18 cellular contexts compared by ENCODE assay signal in genomic region chr5:103774736-103775135, GRCh38.
A peak's percentile ranks its signal among the peaks of the same experiment; 100 is the strongest.
DNase-seq lines count a peak whose midpoint lies in the region; ATAC-seq and TF ChIP-seq lines count a peak whose summit lies in the region.
"Had no signal": no experiment of that assay in that cellular context is flagged by ENCODE, and none has a peak within 500 bp of the region (broad histone marks: within the 10 kb centered on the region; RNA-seq: fewer than 3 reads in every experiment).

No MANE protein-coding gene starts in this region.

- H3F3A ChIP-seq in SK-N-SH (replicated peaks; ENCODE audit: insufficient read depth): no peaks in the 10 kb centered on the region

- H4K20me1 ChIP-seq in SK-N-SH (ENCODE audit: insufficient read depth): no peaks in the 10 kb centered on the region

- POLR2A ChIA-PET in SK-N-SH (lab: Yijun Ruan, JAX): no interaction called here

- H3K36me3 ChIP-seq in SK-N-SH (replicated peaks in 1 of 2; ENCODE audit: control insufficient read depth in 1 of 2, insufficient read depth in 2 of 2, low read length in 1 of 2) (no peaks in the 10 kb centered on the region), adipocyte (ENCODE audit: control insufficient read depth, insufficient read depth, low read length, severe bottlenecking) (no peaks in the 10 kb centered on the region)
- H3K36me3 ChIP-seq: tibial artery had no signal

- 73% methylated on average over 1 of the region's 1 CpG for WGBS in SK-N-SH (ENCODE audit: low lambda C conversion rate)

- no peak overlapping the region for H3K27ac ChIP-seq in SK-N-SH (ENCODE audit: low read depth in 2 of 2, low read length in 1 of 2)
- H3K27ac ChIP-seq: 22Rv1, tibial artery had no signal

- H3K4me1 ChIP-seq in SK-N-SH (ENCODE audit: control insufficient read depth in 1 of 2, insufficient read depth in 2 of 2, low read depth in 1 of 2, low read length in 1 of 2) (no peaks in the 10 kb centered on the region; a peak in 1 of 4 replicates), adipocyte (ENCODE audit: control insufficient read depth, insufficient read depth, low read length) (no peaks in the 10 kb centered on the region)
- H3K4me1 ChIP-seq: tibial artery had no signal

- no peak for TF ChIP-seq RAD21 in SK-N-SH (IDR thresholded peaks at IDR 0.05; ENCODE audit: low read length)

- no peak for TF ChIP-seq POLR2A in GM18505 (IDR thresholded peaks at IDR 0.05; ENCODE audit: borderline replicate concordance, extremely low read depth, insufficient read depth, insufficient read length)

- H3K4me2 ChIP-seq in SK-N-SH: no peak overlapping the region

- no peak for DNase-seq in SK-N-SH
- DNase-seq in adipocyte (ENCODE audit: low read depth): peak; percentile 61
- DNase-seq in kidney tubule cell (ENCODE audit: low spot score): peak; percentile 70
- DNase-seq in SHP77 treated with DMSO at 0.1 percent for 48 hours (lab: John Stamatoyannopoulos, UW): no peak
- DNase-seq: C1 segment of cervical spinal cord, left ventricle myocardium superior, NCI-H2029, NCI-H524, SIG-M5, small intestine, T-helper 17 cell, tibial artery had no signal

- CTCF ChIA-PET in SK-N-SH (lab: Yijun Ruan, JAX): interaction anchor here (1.2 kb wide), 2 partner anchors 11 to 188 kb away, joined by 3 read pairs; no protein-coding TSS in a partner anchor

- ATAC-seq in SK-N-SH treated with all-trans-retinoic acid at 6 μM for 48 hours (peak; percentile 66), GM18505 (IDR thresholded peaks at IDR 0.05; ENCODE audit: unreplicated experiment) (no peak), GM21737 (IDR thresholded peaks at IDR 0.05; ENCODE audit: unreplicated experiment) (no peak), HG02759 (IDR thresholded peaks at IDR 0.05; ENCODE audit: unreplicated experiment) (no peak)
- ATAC-seq: left ventricle myocardium superior, T-helper 17 cell, WTC11 had no signal

- H3K9ac ChIP-seq in SK-N-SH (no peak overlapping the region), adipocyte (ENCODE audit: low read length) (no peak overlapping the region)

- no peak for TF ChIP-seq CTCF in SK-N-SH (IDR thresholded peaks at IDR 0.05)

- no peaks in the 10 kb centered on the region for H3K79me2 ChIP-seq in SK-N-SH (ENCODE audit: insufficient read depth)

- no peaks in the 10 kb centered on the region for H3K27me3 ChIP-seq in SK-N-SH (ENCODE audit: insufficient read depth)
- no peaks in the 10 kb centered on the region for H3K27me3 ChIP-seq in adipocyte (replicated peaks; ENCODE audit: control insufficient read depth, insufficient read depth, low read length)
- H3K27me3 ChIP-seq: tibial artery had no signal

- TF ChIP-seq EP300 in SK-N-SH (IDR thresholded peaks at IDR 0.05; ENCODE audit: borderline replicate concordance in 1 of 2, low read depth in 1 of 2, low read length in 1 of 2): no peak

- no peaks in the 10 kb centered on the region for H3K9me2 ChIP-seq in SK-N-SH

- H3K9me3 ChIP-seq in SK-N-SH (no peaks in the 10 kb centered on the region), adipocyte (ENCODE audit: control insufficient read depth, low read length) (no peaks in the 10 kb centered on the region)
- H3K9me3 ChIP-seq: tibial artery had no signal

- H3K4me3 ChIP-seq in SK-N-SH (ENCODE audit: low read depth in 2 of 2, low read length in 1 of 2) (no peak overlapping the region), adipocyte (ENCODE audit: low read length) (no peak overlapping the region)
- H3K4me3 ChIP-seq: tibial artery had no signal

- no peak overlapping the region for H2AFZ ChIP-seq in SK-N-SH (ENCODE audit: low read depth)

TF ChIP-seq in SK-N-SH treated with all-trans-retinoic acid at 6 μM for 48 hours, 23 proteins besides CTCF, POLR2A, EP300 and RAD21:
- no peak for TF ChIP-seq POU6F1 (CRISPR knock-in tag; IDR thresholded peaks at IDR 0.05; ENCODE audit: borderline replicate concordance, low read depth)
- no peak for TF ChIP-seq CSDC2 (CRISPR knock-in tag; IDR thresholded peaks at IDR 0.05)
- peak; percentile 85 for TF ChIP-seq ISL1 (CRISPR knock-in tag; IDR thresholded peaks at IDR 0.05)

TF ChIP-seq in SK-N-SH, 30 proteins besides CTCF, POLR2A, EP300 and RAD21:
- TF ChIP-seq MAX (IDR thresholded peaks at IDR 0.05; ENCODE audit: low read depth) (no peak), ZBTB33 (IDR thresholded peaks at IDR 0.05; ENCODE audit: borderline replicate concordance, low read depth) (no peak), POLR2AphosphoS5 (IDR thresholded peaks at IDR 0.05; ENCODE audit: low read depth, low read length) (no peak), TEAD4 (IDR thresholded peaks at IDR 0.05; ENCODE audit: borderline replicate concordance, insufficient read depth) (no peak), YY1 (IDR thresholded peaks at IDR 0.05; ENCODE audit: low read depth) (no peak)

Comparison
In these comparisons a context has a peak if more than half of its experiments do, and no peak if none do; other contexts are left out.
1. DNase-seq: peak in adipocyte (single experiment) and kidney tubule cell (single experiment); none in SK-N-SH (single experiment) and SHP77 treated with DMSO at 0.1 percent for 48 hours (single experiment).